ENCODE assay signal across 9 cellular contexts in genomic region chr16:9099131-9099625, GRCh38. TPM values are rescaled to one million over a fixed set of nuclear protein-coding genes. Genes with fewer than 3 reads are reported as not detected.
DNase-seq lines count a peak whose midpoint lies in the region; ATAC-seq and TF ChIP-seq lines count a peak whose summit lies in the region.
"Had no signal": no experiment of that assay in that cellular context is flagged by ENCODE, and none has a peak within 500 bp of the region (broad histone marks: within the 10 kb centered on the region; RNA-seq: fewer than 3 reads in every experiment).

No MANE protein-coding gene starts in this region.

- DNase-seq in activated CD8-positive, alpha-beta memory T cell treated with anti-CD3 and anti-CD28 coated beads for 24 hours: peak; percentile 55
- DNase-seq in activated CD8-positive, alpha-beta memory T cell treated with anti-CD3 and anti-CD28 coated beads, Interleukin-2, amount 50 U/mL, for 4 hours: no peak
- DNase-seq in endodermal cell: peak; percentile 17
- no peak for DNase-seq in neural progenitor cell (ENCODE audit: low spot score)
- DNase-seq in NCI-H226: no peak

- H3K4me3 ChIP-seq in OCI-LY3 (ENCODE audit: low read length) (no peak overlapping the region), endodermal cell (ENCODE audit: low read length) (no peak overlapping the region), neural progenitor cell (no peak overlapping the region)

- 92% methylated on average over 4 to 5 of the region's 5 CpGs for WGBS in endodermal cell (ENCODE audit: insufficient coverage in 1 of 2, insufficient read length in 1 of 2), 2 experiments

- H2AFZ ChIP-seq in OCI-LY3 (ENCODE audit: low read depth, low read length) (no peak overlapping the region), neural progenitor cell (replicated peaks) (no peak overlapping the region)

- ATAC-seq in HG03469 (IDR thresholded peaks at IDR 0.05; ENCODE audit: unreplicated experiment): no peak

- H3K27me3 Mint-ChIP-seq in endodermal cell (ENCODE audit: insufficient read depth) (no peaks in the 10 kb centered on the region), neural progenitor cell (ENCODE audit: insufficient read depth, low read depth) (peaks cover 2% of the 10 kb centered on the region)
- no peaks in the 10 kb centered on the region for H3K27me3 Mint-ChIP-seq in stimulated activated naive CD8-positive, alpha-beta T cell treated with anti-CD3 and anti-CD28 coated beads, Interleukin-15, Interleukin-2, amounts not matched to agents 100 ng/mL and 50 ng/mL, for 24 hours

- H3F3A ChIP-seq in neural progenitor cell (ENCODE audit: low read depth): peaks cover 20% of the 10 kb centered on the region

- H3K36me3 ChIP-seq in OCI-LY3 (replicated peaks; ENCODE audit: low read depth, low read length): peaks cover 73% of the 10 kb centered on the region
- peaks cover 92% of the 10 kb centered on the region for H3K36me3 ChIP-seq in endodermal cell (ENCODE audit: control insufficient read depth, insufficient read depth, low read length)
- peaks cover 26% of the 10 kb centered on the region for H3K36me3 ChIP-seq in neural progenitor cell

- no peaks in the 10 kb centered on the region for H3K9me3 ChIP-seq in OCI-LY3 (ENCODE audit: insufficient read depth, low read length)
- H3K9me3 ChIP-seq in endodermal cell (ENCODE audit: control insufficient read depth, low read length): no peaks in the 10 kb centered on the region
- H3K9me3 ChIP-seq in neural progenitor cell (ENCODE audit: low read depth): no peaks in the 10 kb centered on the region

- H3K4me3 Mint-ChIP-seq in endodermal cell (no peak overlapping the region), neural progenitor cell (no peak overlapping the region)
- H3K4me3 Mint-ChIP-seq in stimulated activated naive CD8-positive, alpha-beta T cell treated with anti-CD3 and anti-CD28 coated beads, Interleukin-15, Interleukin-2, amounts not matched to agents 100 ng/mL and 50 ng/mL, for 24 hours: peak overlapping the region; percentile 75

- H3K27me3 ChIP-seq in OCI-LY3 (ENCODE audit: low read depth, low read length): no peaks in the 10 kb centered on the region
- no peaks in the 10 kb centered on the region for H3K27me3 ChIP-seq in endodermal cell (ENCODE audit: control insufficient read depth, insufficient read depth, low read length, poor library complexity, severe bottlenecking)
- no peaks in the 10 kb centered on the region for H3K27me3 ChIP-seq in neural progenitor cell

- H3K9me3 Mint-ChIP-seq in endodermal cell (no peaks in the 10 kb centered on the region), neural progenitor cell (no peaks in the 10 kb centered on the region)
- no peaks in the 10 kb centered on the region for H3K9me3 Mint-ChIP-seq in stimulated activated naive CD8-positive, alpha-beta T cell treated with anti-CD3 and anti-CD28 coated beads, Interleukin-15, Interleukin-2, amounts not matched to agents 100 ng/mL and 50 ng/mL, for 24 hours

- H3K4me1 ChIP-seq in OCI-LY3 (ENCODE audit: low read length): peaks cover 32% of the 10 kb centered on the region
- peaks cover 10% of the 10 kb centered on the region for H3K4me1 ChIP-seq in endodermal cell (ENCODE audit: control insufficient read depth, insufficient read depth, low read length)
- H3K4me1 ChIP-seq in neural progenitor cell: peaks cover 29% of the 10 kb centered on the region

- peak overlapping the region; percentile 10 for H3K4me2 ChIP-seq in OCI-LY3 (ENCODE audit: low read length)
- no peak overlapping the region for H3K4me2 ChIP-seq in neural progenitor cell

- H3K27ac ChIP-seq in OCI-LY3 (ENCODE audit: low read length): no peak overlapping the region
- no peak overlapping the region for H3K27ac ChIP-seq in endodermal cell (ENCODE audit: low read depth, low read length)
- H3K27ac ChIP-seq in neural progenitor cell: no peak overlapping the region
- H3K27ac ChIP-seq: C4-2B had no signal

- TF ChIP-seq CTCF in OCI-LY3 (IDR thresholded peaks at IDR 0.05; ENCODE audit: low read depth, low read length) (no peak), endodermal cell (conservative IDR thresholded peaks at IDR 0.05) (no peak), neural progenitor cell (IDR thresholded peaks at IDR 0.05) (no peak)

- H4K20me1 ChIP-seq in OCI-LY3 (ENCODE audit: insufficient read depth, low read length) (peaks cover 100% of the 10 kb centered on the region), neural progenitor cell (ENCODE audit: low read depth) (peaks cover 100% of the 10 kb centered on the region)

- H3K79me2 ChIP-seq in OCI-LY3 (ENCODE audit: low read length) (peaks cover 100% of the 10 kb centered on the region), neural progenitor cell (ENCODE audit: low read depth) (peaks cover 100% of the 10 kb centered on the region)

- H3K9ac ChIP-seq in OCI-LY3 (ENCODE audit: low read length) (no peak overlapping the region), endodermal cell (ENCODE audit: extremely low read depth, low read length, poor library complexity, severe bottlenecking) (no peak overlapping the region), neural progenitor cell (no peak overlapping the region)

- H3K27ac Mint-ChIP-seq in endodermal cell: peak overlapping the region; percentile 83
- H3K27ac Mint-ChIP-seq in stimulated activated naive CD8-positive, alpha-beta T cell treated with anti-CD3 and anti-CD28 coated beads, Interleukin-15, Interleukin-2, amounts not matched to agents 100 ng/mL and 50 ng/mL, for 24 hours: peak overlapping the region; percentile 92
- no peak overlapping the region for H3K27ac Mint-ChIP-seq in neural progenitor cell

- H3K36me3 Mint-ChIP-seq in endodermal cell (ENCODE audit: low read depth) (peaks cover 78% of the 10 kb centered on the region), neural progenitor cell (peaks cover 55% of the 10 kb centered on the region)
- H3K36me3 Mint-ChIP-seq in stimulated activated naive CD8-positive, alpha-beta T cell treated with anti-CD3 and anti-CD28 coated beads, Interleukin-15, Interleukin-2, amounts not matched to agents 100 ng/mL and 50 ng/mL, for 24 hours (ENCODE audit: low read depth): peaks cover 93% of the 10 kb centered on the region

- H3K4me1 Mint-ChIP-seq in endodermal cell (peaks cover 64% of the 10 kb centered on the region), neural progenitor cell (peaks cover 53% of the 10 kb centered on the region)
- H3K4me1 Mint-ChIP-seq in stimulated activated naive CD8-positive, alpha-beta T cell treated with anti-CD3 and anti-CD28 coated beads, Interleukin-15, Interleukin-2, amounts not matched to agents 100 ng/mL and 50 ng/mL, for 24 hours (ENCODE audit: low read depth): peaks cover 95% of the 10 kb centered on the region

RNA-seq across cellular contexts. Expression of gene HAPSTR1, which starts 7.7 kb away (rescaled TPM):
- total RNA-seq in endodermal cell (10 to 100 TPM; 60.9 to 68.5 TPM), neural progenitor cell (ENCODE audit: low replicate concordance) (64.2 and 77.3 TPM in 2 replicates)
- 34.8 TPM for polyA plus RNA-seq in endodermal cell (2013, experiment 1 of 2)
- polyA plus RNA-seq in endodermal cell (2013, experiment 2 of 2): 35.4 TPM

Comparison
In these comparisons a context has a peak if more than half of its experiments do, and no peak if none do; other contexts are left out.
1. DNase-seq: peak in activated CD8-positive, alpha-beta memory T cell treated with anti-CD3 and anti-CD28 coated beads for 24 hours (single experiment) and endodermal cell (single experiment); none in activated CD8-positive, alpha-beta memory T cell treated with anti-CD3 and anti-CD28 coated beads, Interleukin-2, amount 50 U/mL, for 4 hours (single experiment), neural progenitor cell (single experiment) and NCI-H226 (single experiment).